Comparison of ENCODE assay signal across 8 cellular contexts in the genomic region with DNA sequence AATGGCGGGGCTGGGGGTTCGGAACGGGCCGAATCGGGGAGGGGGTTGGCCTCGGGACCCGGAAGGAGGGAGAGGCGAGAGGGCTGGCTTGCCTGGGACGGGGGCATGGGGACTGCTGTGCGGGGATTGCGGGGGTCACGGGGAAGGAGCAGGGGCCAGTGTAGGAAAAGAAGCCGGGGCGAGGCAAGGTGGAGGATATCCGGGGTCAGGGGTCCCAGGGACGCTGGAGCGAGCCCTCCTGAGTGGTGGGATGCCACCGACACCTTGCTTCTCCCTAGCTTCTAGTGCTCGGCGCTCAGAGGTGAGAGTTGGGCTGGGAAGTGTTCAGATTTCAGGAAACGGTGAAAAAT. TPM values are rescaled to one million over a fixed set of nuclear protein-coding genes. Genes with fewer than 3 reads are reported as not detected.
DNase-seq lines count a peak whose midpoint lies in the region; ATAC-seq and TF ChIP-seq lines count a peak whose summit lies in the region.

No MANE protein-coding gene starts in this region.

- peak overlapping the region; percentile 76 for H3K4me3 Mint-ChIP-seq in Caco-2 (ENCODE audit: unreplicated experiment)

- H3K9me3 ChIP-seq in Caco-2: no peaks in the 10 kb centered on the region
- H3K9me3 ChIP-seq in OCI-LY7 (ENCODE audit: low read length): no peaks in the 10 kb centered on the region
- no peaks in the 10 kb centered on the region for H3K9me3 ChIP-seq in ovary

- TF ChIP-seq CTCF in Caco-2 (IDR thresholded peaks at IDR 0.05; ENCODE audit: insufficient read depth in 1 of 2, low read depth in 1 of 2, low read length in 1 of 2, severe bottlenecking in 1 of 2, unreplicated experiment in 1 of 2) (no peak), OCI-LY7 (conservative IDR thresholded peaks at IDR 0.05; ENCODE audit: low read length) (no peak), epithelial cell of esophagus (IDR thresholded peaks at IDR 0.05; ENCODE audit: insufficient read depth, low read depth, low read length, missing control alignments) (no peak), ovary (IDR thresholded peaks at IDR 0.05) (no peak)

- CTCF ChIA-PET in Caco-2 (lab: Charles Lee): interaction anchor here (1.0 to 1.2 kb wide), 6 partner anchors 18 to 137 kb away, joined by 3 to 4 read pairs (median 4); no protein-coding TSS in a partner anchor
- CTCF ChIA-PET in OCI-LY7 (lab: Charles Lee; ENCODE audit: unreplicated experiment): no interaction called here

- no peaks in the 10 kb centered on the region for H3K27me3 Mint-ChIP-seq in Caco-2 (ENCODE audit: insufficient read depth, unreplicated experiment)

- ATAC-seq in HG03139 (IDR thresholded peaks at IDR 0.05; ENCODE audit: unreplicated experiment): no peak

- TF ChIP-seq EP300 in ovary (IDR thresholded peaks at IDR 0.05): no peak

- H3K27ac ChIP-seq in OCI-LY7 (ENCODE audit: low read depth, low read length, poor library complexity, severe bottlenecking) (no peak overlapping the region), ovary (no peak overlapping the region)

- BruUV-seq in Caco-2 (replicated peaks; lab: Mats Ljungman, UMichigan) (no TSS peak), OCI-LY7 (replicated peaks; lab: Mats Ljungman, UMichigan) (no TSS peak)

- intact Hi-C loops in Caco-2 (cut with micrococcal nuclease; ENCODE audit: unreplicated experiment): loop anchor here (1.0 kb wide), 1 partner anchor 30 kb away; no protein-coding TSS in a partner anchor
- intact Hi-C loops in OCI-LY7 (cut with micrococcal nuclease; ENCODE audit: unreplicated experiment): no loop called here
- intact Hi-C loops in ovary (cut with DNase I): loop anchor here in 3 of 4 donors (2.0 to 10.0 kb wide), 3 partner anchors 77 to 141 kb away; a partner anchor contains a TSS

- no peaks in the 10 kb centered on the region for H3K36me3 Mint-ChIP-seq in Caco-2 (ENCODE audit: insufficient read depth, unreplicated experiment)

- H3K27me3 ChIP-seq in Caco-2 (replicated peaks; ENCODE audit: control insufficient read depth, insufficient read depth, low read length): no peaks in the 10 kb centered on the region
- H3K27me3 ChIP-seq in ovary: no peaks in the 10 kb centered on the region

- H3K27ac Mint-ChIP-seq in Caco-2 (ENCODE audit: unreplicated experiment): peak overlapping the region; percentile 24

- no peaks in the 10 kb centered on the region for H4K20me1 ChIP-seq in OCI-LY7 (ENCODE audit: insufficient read depth, low read length)

- H3K4me1 ChIP-seq in Caco-2 (peaks cover 11% of the 10 kb centered on the region; the same call in 1 of the 2 replicates), OCI-LY7 (ENCODE audit: insufficient read depth, low read length, poor library complexity, severe bottlenecking) (peaks cover 37% of the 10 kb centered on the region), ovary (ENCODE audit: insufficient read depth) (peaks cover 3% of the 10 kb centered on the region)

- H3K4me1 Mint-ChIP-seq in Caco-2 (ENCODE audit: low read depth, unreplicated experiment): peaks cover 7% of the 10 kb centered on the region

- H3K4me3 ChIP-seq in Caco-2 (ENCODE audit: low read depth, low read length): peak overlapping the region; percentile 79
- H3K4me3 ChIP-seq in OCI-LY7 (ENCODE audit: low read depth, low read length, poor library complexity, severe bottlenecking): peak overlapping the region; percentile 71
- H3K4me3 ChIP-seq in epithelial cell of esophagus (ENCODE audit: low read length): peak overlapping the region; percentile 50
- peak overlapping the region; percentile 64 for H3K4me3 ChIP-seq in ovary

- H3K9me2 ChIP-seq in OCI-LY7 (ENCODE audit: insufficient read depth, low read length): no peaks in the 10 kb centered on the region

- H3K4me2 ChIP-seq in OCI-LY7 (ENCODE audit: low read length): peak overlapping the region; percentile 72

- H3K9me3 Mint-ChIP-seq in Caco-2 (ENCODE audit: unreplicated experiment): no peaks in the 10 kb centered on the region

- H3K79me2 ChIP-seq in OCI-LY7 (ENCODE audit: insufficient read depth, low read depth, low read length): no peaks in the 10 kb centered on the region

- 1 to 4% (median 2%) methylated on average over 21 of the region's 21 CpGs for WGBS in ovary, 3 donors

- H3K36me3 ChIP-seq in Caco-2 (ENCODE audit: control insufficient read depth, insufficient read depth, low read length) (no peaks in the 10 kb centered on the region; the same call in 1 of the 2 replicates), OCI-LY7 (ENCODE audit: insufficient read depth, low read length) (no peaks in the 10 kb centered on the region), ovary (no peaks in the 10 kb centered on the region)

- TF ChIP-seq POLR2A in ovary (IDR thresholded peaks at IDR 0.05): no peak

- POLR2A ChIA-PET in Caco-2 (lab: Charles Lee): interaction anchor here (0.6 to 1.0 kb wide), 3 partner anchors 12 to 537 kb away, joined by 3 to 4 read pairs (median 3); a partner anchor contains a TSS
- POLR2A ChIA-PET in OCI-LY7 (lab: Charles Lee): interaction anchor here (0.6 to 1.0 kb wide), 3 partner anchors 31 to 1033 kb away, joined by 3 to 4 read pairs (median 4); no protein-coding TSS in a partner anchor

- H2AFZ ChIP-seq in OCI-LY7 (ENCODE audit: low read length): peak overlapping the region; percentile 89

- DNase-seq in Caco-2 (peak in 1 of 2 experiments; percentile 38), OCI-LY7 (ENCODE audit: low spot score) (no peak), epithelial cell of esophagus (ENCODE audit: low read depth) (no peak), ovary (no peak), NCI-H1930 (lab: John Stamatoyannopoulos, UW) (no peak), SK-N-DZ (ENCODE audit: low spot score) (no peak)
- no peak for DNase-seq in stimulated activated naive CD4-positive, alpha-beta T cell (lab: John Stamatoyannopoulos, UW)

RNA-seq across cellular contexts. Expression of a gene that starts 0.4 kb away (rescaled TPM):
- total RNA-seq in Caco-2 (2022) (25.7 and 28.6 TPM in 2 replicates), OCI-LY7 (2022) (49.9 and 57.3 TPM in 2 replicates), ovary (10 to 100 TPM in 2 of 7 donors, 1 to 10 TPM in 5; 3.8 to 15.8 (median 8.4) TPM)
- 13.5 and 14.3 TPM in 2 replicates for total RNA-seq in OCI-LY7 (2014; rRNA removed; shearing (Covaris generic))
- 1 to 10 TPM; 5.5 to 6.3 TPM for polyA plus RNA-seq in ovary
- 1.9 and 2.7 TPM in 2 replicates for polyA plus RNA-seq in SK-N-DZ (2014; cell fraction: cytosol; rRNA removed)
- 3.8 and 4.1 TPM in 2 replicates for polyA plus RNA-seq in SK-N-DZ (2014; cell fraction: nucleus; rRNA removed)

RNA-seq across cellular contexts. Expression of a gene that starts 35.9 kb away (rescaled TPM):
- total RNA-seq in Caco-2 (2022) (481 and 528 TPM in 2 replicates), OCI-LY7 (2022) (not detected in 2 replicates), ovary (100 to 1,000 TPM; 122 to 289 (median 188) TPM)
- 0.33 TPM in 1 of 2 replicates, not detected in the other for total RNA-seq in OCI-LY7 (2014; rRNA removed; shearing (Covaris generic))
- 100 to 1,000 TPM; 155 to 163 TPM for polyA plus RNA-seq in ovary
- polyA plus RNA-seq in SK-N-DZ (2014; cell fraction: cytosol; rRNA removed): 72.3 and 87.9 TPM in 2 replicates
- 29.8 and 41.3 TPM in 2 replicates for polyA plus RNA-seq in SK-N-DZ (2014; cell fraction: nucleus; rRNA removed)

Comparison
In these comparisons a context has a peak if more than half of its experiments do, and no peak if none do; other contexts are left out.
1. RNA of a gene that starts 35.9 kb away (total RNA-seq): 481 to 528 TPM in Caco-2 and 122 to 289 TPM in ovary; 0.33 TPM in OCI-LY7; every median in the first group is over 10 times any median in the second.
2. Peak in every context shown above with its lines, with median percentiles within 50 percentile points of each other: H3K4me3 ChIP-seq.